ENCODE assay signal across 22 cellular contexts in genomic region chr1:37452416-37452815, GRCh38. TPM values are rescaled to one million over a fixed set of nuclear protein-coding genes. Genes with fewer than 3 reads are reported as not detected.
"Had no signal": no experiment of that assay in that cellular context is flagged by ENCODE, and none has a peak within 500 bp of the region (broad histone marks: within the 10 kb centered on the region; RNA-seq: fewer than 3 reads in every experiment).

No MANE protein-coding gene starts in this region.

- FAIRE-seq: colon had no signal

- H3K9me3 Mint-ChIP-seq: activated CD4-positive, alpha-beta memory T cell treated with anti-CD3 and anti-CD28 coated beads for 36 hours; activated naive CD8-positive, alpha-beta T cell treated with anti-CD3 and anti-CD28 coated beads, Interleukin-2, amount 10 ng/mL, durations not matched to agents 7 days and 5 days; stimulated activated naive CD8-positive, alpha-beta T cell treated with anti-CD3 and anti-CD28 coated beads, Interleukin-15, Interleukin-2, amounts not matched to agents 100 ng/mL and 50 ng/mL, for 24 hours had no signal

- H3K9me3 ChIP-seq: body of pancreas, left ventricle myocardium inferior, prostate gland, right atrium auricular region, tibial nerve, uterus had no signal

- DNase-seq: activated CD4-positive, alpha-beta memory T cell treated with anti-CD3 and anti-CD28 coated beads for 36 hours; activated naive CD4-positive, alpha-beta T cell; activated naive CD8-positive, alpha-beta T cell treated with anti-CD3 and anti-CD28 coated beads, Interleukin-2, amount 10 ng/mL, durations not matched to agents 7 days and 5 days; activated T-cell treated with anti-CD3 and anti-CD28 coated beads for 4 hours; body of pancreas; caudate nucleus; dorsolateral prefrontal cortex; foreskin melanocyte; glutamatergic neuron; hippocampal formation; kidney glomerular epithelial cell; left ventricle myocardium inferior; stimulated activated CD4-positive, alpha-beta T cell treated with anti-CD3 and anti-CD28 coated beads, Interleukin-2, amount 100 ng/mL, for 24 hours; T-helper 2 cell; uterus had no signal

- H3K27me3 Mint-ChIP-seq: activated CD4-positive, alpha-beta memory T cell treated with anti-CD3 and anti-CD28 coated beads for 36 hours; stimulated activated naive CD8-positive, alpha-beta T cell treated with anti-CD3 and anti-CD28 coated beads, Interleukin-15, Interleukin-2, amounts not matched to agents 100 ng/mL and 50 ng/mL, for 24 hours had no signal

- H3K36me3 Mint-ChIP-seq: activated naive CD8-positive, alpha-beta T cell treated with anti-CD3 and anti-CD28 coated beads, Interleukin-2, amount 10 ng/mL, durations not matched to agents 7 days and 5 days had no signal

- H3K4me3 ChIP-seq: body of pancreas, dorsolateral prefrontal cortex, left ventricle myocardium inferior, prostate gland, right atrium auricular region, tibial nerve, uterus had no signal

- H3K27ac ChIP-seq: dorsolateral prefrontal cortex, left ventricle myocardium inferior, prostate gland, right atrium auricular region, tibial nerve, uterus, VCaP had no signal

- ATAC-seq: body of pancreas had no signal

- H3K27ac Mint-ChIP-seq: activated CD4-positive, alpha-beta memory T cell treated with anti-CD3 and anti-CD28 coated beads for 36 hours; activated naive CD8-positive, alpha-beta T cell treated with anti-CD3 and anti-CD28 coated beads, Interleukin-2, amount 10 ng/mL, durations not matched to agents 7 days and 5 days; stimulated activated naive CD8-positive, alpha-beta T cell treated with anti-CD3 and anti-CD28 coated beads, Interleukin-15, Interleukin-2, amounts not matched to agents 100 ng/mL and 50 ng/mL, for 24 hours had no signal

- H3K4me3 Mint-ChIP-seq: activated CD4-positive, alpha-beta memory T cell treated with anti-CD3 and anti-CD28 coated beads for 36 hours; activated naive CD8-positive, alpha-beta T cell treated with anti-CD3 and anti-CD28 coated beads, Interleukin-2, amount 10 ng/mL, durations not matched to agents 7 days and 5 days; stimulated activated naive CD8-positive, alpha-beta T cell treated with anti-CD3 and anti-CD28 coated beads, Interleukin-15, Interleukin-2, amounts not matched to agents 100 ng/mL and 50 ng/mL, for 24 hours had no signal

- H3K36me3 ChIP-seq: left ventricle myocardium inferior, prostate gland, right atrium auricular region, tibial nerve, uterus had no signal

- H3K27me3 ChIP-seq: right atrium auricular region had no signal

- H3K4me1 ChIP-seq: prostate gland, uterus had no signal

RNA-seq across cellular contexts. Expression of gene ZC3H12A, which starts 22.0 kb away (rescaled TPM):
- polyA plus RNA-seq: neural cell had no signal
